Comparison of ENCODE assay signal across 8 cellular contexts in the genomic region with DNA sequence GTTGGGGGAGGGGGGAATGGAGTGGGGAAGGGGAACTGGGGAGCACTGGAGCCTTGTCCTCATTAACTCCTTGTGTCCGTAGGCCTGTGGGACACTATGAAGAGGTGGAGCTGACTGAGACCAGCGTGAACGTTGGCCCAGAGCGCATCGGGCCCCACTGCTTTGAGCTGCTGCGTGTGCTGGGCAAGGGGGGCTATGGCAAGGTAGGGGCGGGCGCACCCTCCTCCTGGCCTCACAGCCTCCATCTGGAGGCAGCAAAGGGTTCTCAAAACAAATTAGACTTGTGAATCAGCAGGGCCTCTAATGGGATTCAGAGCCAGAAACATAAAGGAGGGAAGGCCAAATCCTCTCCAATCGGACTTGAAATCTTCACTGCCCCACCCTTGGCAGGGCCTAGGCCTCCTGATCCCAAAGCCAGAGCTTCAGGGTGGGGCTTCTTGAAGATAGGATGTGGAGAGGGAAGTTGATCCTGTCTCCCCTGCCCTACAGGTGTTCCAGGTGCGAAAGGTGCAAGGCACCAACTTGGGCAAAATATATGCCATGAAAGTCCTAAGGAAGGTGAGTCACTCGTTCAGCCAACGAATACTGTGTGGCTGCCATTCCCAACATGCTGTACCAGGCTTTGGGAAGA.
A peak's percentile ranks its signal among the peaks of the same experiment; 100 is the strongest.
DNase-seq lines count a peak whose midpoint lies in the region; ATAC-seq and TF ChIP-seq lines count a peak whose summit lies in the region.

No MANE protein-coding gene starts in this region.

- H4K20me1 ChIP-seq in BLaER1 (peaks cover 52% of the 10 kb centered on the region), MM.1S (ENCODE audit: insufficient read depth, low read length) (no peaks in the 10 kb centered on the region)

- peak overlapping the region; percentile 92 for H3K4me3 ChIP-seq in BLaER1
- H3K4me3 ChIP-seq in MM.1S (ENCODE audit: low read length): peak overlapping the region; percentile 98

- H3K27me3 Mint-ChIP-seq in effector memory CD8-positive, alpha-beta T cell: no peaks in the 10 kb centered on the region
- H3K27me3 Mint-ChIP-seq in nephron progenitor cell (ENCODE audit: low read depth, poor library complexity): peaks cover 4% of the 10 kb centered on the region

- H3K27ac Mint-ChIP-seq in effector memory CD8-positive, alpha-beta T cell: peak overlapping the region; percentile 96 to 97
- peak overlapping the region; percentile 97 for H3K27ac Mint-ChIP-seq in nephron progenitor cell

- peaks cover 4% of the 10 kb centered on the region; the same call in 1 of the 2 replicates for H3F3A ChIP-seq in MM.1S (ENCODE audit: insufficient read depth, low read length)

- H3K4me2 ChIP-seq in BLaER1 (peak overlapping the region; percentile 87), MM.1S (ENCODE audit: low read depth, low read length) (peak overlapping the region; percentile 74)

- peaks cover 42 to 44% of the 10 kb centered on the region in 2 donors for H3K4me1 Mint-ChIP-seq in effector memory CD8-positive, alpha-beta T cell (ENCODE audit: low read depth in 2 of 2)
- peaks cover 19% of the 10 kb centered on the region for H3K4me1 Mint-ChIP-seq in nephron progenitor cell

- peak overlapping the region; percentile 87 for H3K27ac ChIP-seq in BLaER1
- peak overlapping the region; percentile 26; the same call in 1 of the 2 replicates for H3K27ac ChIP-seq in MM.1S (ENCODE audit: low read length)

- H2AFZ ChIP-seq in MM.1S (ENCODE audit: low read length): peak overlapping the region; percentile 21; the same call in 1 of the 2 replicates

- no peak for ATAC-seq in effector memory CD8-positive, alpha-beta T cell (replicated peaks)
- ATAC-seq in GM21825 (IDR thresholded peaks at IDR 0.05; ENCODE audit: unreplicated experiment) (no peak), HG02798 (IDR thresholded peaks at IDR 0.05; ENCODE audit: poor library complexity, unreplicated experiment) (no peak)

- H3K27me3 ChIP-seq in BLaER1 (no peaks in the 10 kb centered on the region), MM.1S (replicated peaks; ENCODE audit: insufficient read depth, low read length) (no peaks in the 10 kb centered on the region)

- H3K9me2 ChIP-seq in MM.1S (replicated peaks; ENCODE audit: insufficient read depth, low read length): no peaks in the 10 kb centered on the region

- peaks cover 33% of the 10 kb centered on the region for H3K79me2 ChIP-seq in MM.1S (ENCODE audit: low read length)

- peak overlapping the region; percentile 93 to 94 for H3K4me3 Mint-ChIP-seq in effector memory CD8-positive, alpha-beta T cell
- peak overlapping the region; percentile 96 for H3K4me3 Mint-ChIP-seq in nephron progenitor cell

- H3K9me3 Mint-ChIP-seq in effector memory CD8-positive, alpha-beta T cell: no peaks in the 10 kb centered on the region
- H3K9me3 Mint-ChIP-seq in nephron progenitor cell: no peaks in the 10 kb centered on the region

- peaks cover 49% of the 10 kb centered on the region for H3K36me3 ChIP-seq in BLaER1
- no peaks in the 10 kb centered on the region; the same call in 1 of the 2 replicates for H3K36me3 ChIP-seq in MM.1S (replicated peaks; ENCODE audit: insufficient read depth, low read length)

- no peaks in the 10 kb centered on the region for H3K9me3 ChIP-seq in BLaER1
- no peaks in the 10 kb centered on the region for H3K9me3 ChIP-seq in MM.1S (replicated peaks; ENCODE audit: insufficient read depth, low read length)

- DNase-seq in MM.1S (no peak), nephron progenitor cell (no peak), HuH-7 (ENCODE audit: low spot score) (no peak), NCI-H345 treated with DMSO at 0.1 percent for 48 hours (lab: John Stamatoyannopoulos, UW; ENCODE audit: unreplicated experiment) (no peak)
- DNase-seq in effector memory CD8-positive, alpha-beta T cell: no peak

- H3K9ac ChIP-seq in BLaER1: peak overlapping the region; percentile 94
- H3K9ac ChIP-seq in MM.1S (ENCODE audit: low read length): peak overlapping the region; percentile 90

- TF ChIP-seq CTCF in MM.1S (IDR thresholded peaks at IDR 0.05; ENCODE audit: low read length): no peak
- no peak for TF ChIP-seq CTCF in nephron progenitor cell (IDR thresholded peaks at IDR 0.05)

- H3K36me3 Mint-ChIP-seq in effector memory CD8-positive, alpha-beta T cell (ENCODE audit: insufficient read depth): peaks cover 46% of the 10 kb centered on the region
- H3K36me3 Mint-ChIP-seq in nephron progenitor cell (ENCODE audit: low read depth): peaks cover 9% of the 10 kb centered on the region

- H3K4me1 ChIP-seq in BLaER1: peaks cover 60% of the 10 kb centered on the region
- peaks cover 4% of the 10 kb centered on the region for H3K4me1 ChIP-seq in MM.1S (ENCODE audit: low read length)
